Comparison of ENCODE assay signal across 37 cellular contexts in genomic region chr5:151787817-151788216, GRCh38. TPM values are rescaled to one million over a fixed set of nuclear protein-coding genes. Genes with fewer than 3 reads are reported as not detected.
DNase-seq lines count a peak whose midpoint lies in the region; ATAC-seq, FAIRE-seq and TF ChIP-seq lines count a peak whose summit lies in the region.
"Had no signal": no experiment of that assay in that cellular context is flagged by ENCODE, and none has a peak within 500 bp of the region (broad histone marks: within the 10 kb centered on the region; RNA-seq: fewer than 3 reads in every experiment).

No MANE protein-coding gene starts in this region.

- peak overlapping the region; percentile 63 for H3K27ac Mint-ChIP-seq in activated T-cell treated with anti-CD3 and anti-CD28 coated beads, Interleukin-2, amount 50 U/mL, for 24 hours
- peak overlapping the region; percentile 35 for H3K27ac Mint-ChIP-seq in MCF 10A (ENCODE audit: low read depth, unreplicated experiment)
- H3K27ac Mint-ChIP-seq in mesothelial cell of epicardium, result peak overlapping the region; percentile 34
- H3K27ac Mint-ChIP-seq: B cell; CD4-positive, alpha-beta T cell; CD8-positive, alpha-beta T cell had no signal

- intact Hi-C loops in MCF 10A (cut with micrococcal nuclease), result no loop called here
- intact Hi-C loops in breast epithelium (cut with DNase I; ENCODE audit: low total_unique reads), result no loop called here
- intact Hi-C loops in HepG2 (cut with micrococcal nuclease; ENCODE audit: unreplicated experiment), result no loop called here
- intact Hi-C loops in right lobe of liver (cut with DNase I), result no loop called here

- peaks cover 46% of the 10 kb centered on the region for H3K4me1 Mint-ChIP-seq in activated T-cell treated with anti-CD3 and anti-CD28 coated beads, Interleukin-2, amount 50 U/mL, for 24 hours (ENCODE audit: low read depth)
- H3K4me1 Mint-ChIP-seq in MCF 10A (ENCODE audit: insufficient read depth, unreplicated experiment) (peaks cover 17% of the 10 kb centered on the region), mesothelial cell of epicardium (peaks cover 22% of the 10 kb centered on the region)

- 70% methylated on average over 6 of the region's 6 CpGs for WGBS in HepG2 (ENCODE audit: low lambda C conversion rate)
- WGBS in right lobe of liver (ENCODE audit: insufficient coverage, low coverage, low lambda C conversion rate, missing lambda C conversion rate), result 90% methylated on average over 2 of the region's 6 CpGs

- H3K9me3 ChIP-seq in breast epithelium (no peaks in the 10 kb centered on the region), HepG2 (ENCODE audit: low read length) (no peaks in the 10 kb centered on the region), right lobe of liver (no peaks in the 10 kb centered on the region)
- H3K9me3 ChIP-seq: A549; BE2C; BLaER1; BLaER1 treated with 17β-estradiol and CSF1 and Interleukin-3, amounts not matched to agents 10 nM and 100 nM; Caco-2 had no signal

- FAIRE-seq in HepG2 (lab: Jason Lieb, UNC), result no peak
- FAIRE-seq: A204.1, A549, D721Med had no signal

- H3K36me3 ChIP-seq in breast epithelium, result no peaks in the 10 kb centered on the region
- peaks cover 19 to 41% of the 10 kb centered on the region in 2 experiments for H3K36me3 ChIP-seq in HepG2 (replicated peaks in 1 of 2; ENCODE audit: control insufficient read depth in 1 of 2, insufficient read depth in 2 of 2, low read length in 2 of 2)
- peaks cover 6 to 36% (median 17%) of the 10 kb centered on the region in 4 donors for H3K36me3 ChIP-seq in right lobe of liver

- TF ChIP-seq POLR2A in breast epithelium (IDR thresholded peaks at IDR 0.05), result no peak
- no peak for TF ChIP-seq POLR2A in HepG2 (IDR thresholded peaks at IDR 0.05; ENCODE audit: insufficient read depth in 1 of 2, low read depth in 2 of 2, low read length in 2 of 2)
- no peak for TF ChIP-seq POLR2A in right lobe of liver (IDR thresholded peaks at IDR 0.05)

- H3K27me3 Mint-ChIP-seq in activated T-cell treated with anti-CD3 and anti-CD28 coated beads, Interleukin-2, amount 50 U/mL, for 24 hours, result no peaks in the 10 kb centered on the region
- H3K27me3 Mint-ChIP-seq in MCF 10A (ENCODE audit: insufficient read depth, unreplicated experiment) (no peaks in the 10 kb centered on the region), mesothelial cell of epicardium (ENCODE audit: low read depth) (no peaks in the 10 kb centered on the region)
- H3K27me3 Mint-ChIP-seq: B cell; CD4-positive, alpha-beta memory T cell; CD4-positive, alpha-beta T cell; CD4-positive, CD25-positive, alpha-beta regulatory T cell; CD8-positive, alpha-beta memory T cell had no signal

- CTCF ChIA-PET in MCF 10A (lab: Yijun Ruan, JAX), result interaction anchor here (0.6 to 2.3 kb wide), 3 partner anchors 11 to 131 kb away, joined by 3 to 8 read pairs (median 7); no protein-coding TSS in a partner anchor
- CTCF ChIA-PET in HepG2 (lab: Yijun Ruan, JAX; ENCODE audit: low intra/inter-chr PET ratio, low total read pairs), result no interaction called here

- peaks cover 49% of the 10 kb centered on the region for H4K20me1 ChIP-seq in HepG2 (ENCODE audit: insufficient read depth, low read length)

- ATAC-seq in HepG2 (peak; percentile 28; the same call in 1 of the 3 replicates), right lobe of liver (no peak)
- ATAC-seq: A549; CD8-positive, alpha-beta T cell had no signal

- no peak overlapping the region for H3K9ac ChIP-seq in HepG2 (ENCODE audit: insufficient read depth, low read depth, low read length)
- H3K9ac ChIP-seq: BLaER1; BLaER1 treated with 17β-estradiol and CSF1 and Interleukin-3, amounts not matched to agents 10 nM and 100 nM had no signal

- in situ Hi-C loops in HepG2 (cut with HindIII; ENCODE audit: extremely low pct_ligation_motif_present, low pct_unique_long_range_greater_than_20kb), result no loop called here

- no peak overlapping the region for H3K27ac ChIP-seq in breast epithelium
- no peak overlapping the region for H3K27ac ChIP-seq in HepG2 (ENCODE audit: extremely low read length, insufficient read depth, low read length)
- H3K27ac ChIP-seq in right lobe of liver, result no peak overlapping the region
- H3K27ac ChIP-seq: 22Rv1; A549; BLaER1; BLaER1 treated with 17β-estradiol and CSF1 and Interleukin-3, amounts not matched to agents 10 nM and 100 nM; C4-2B had no signal

- BruUV-seq in MCF 10A (replicated peaks; lab: Mats Ljungman, UMichigan) (no TSS peak), HepG2 (replicated peaks; lab: Mats Ljungman, UMichigan) (no TSS peak)

- no peak overlapping the region for H3K4me3 Mint-ChIP-seq in activated T-cell treated with anti-CD3 and anti-CD28 coated beads, Interleukin-2, amount 50 U/mL, for 24 hours
- H3K4me3 Mint-ChIP-seq in MCF 10A (ENCODE audit: unreplicated experiment) (no peak overlapping the region), mesothelial cell of epicardium (no peak overlapping the region)
- H3K4me3 Mint-ChIP-seq: B cell; CD14-positive monocyte; CD4-positive, alpha-beta T cell; CD4-positive, CD25-positive, alpha-beta regulatory T cell; CD8-positive, alpha-beta memory T cell; CD8-positive, alpha-beta T cell had no signal

- no peak overlapping the region for H2AFZ ChIP-seq in HepG2 (ENCODE audit: low read length)

- POLR2A ChIA-PET in MCF 10A (lab: Yijun Ruan, JAX) (interaction anchor here (0.6 to 5.4 kb wide), 4 partner anchors 11 to 209 kb away, joined by 3 to 77 read pairs (median 7); partner anchors contain the start of gene G3BP1), HepG2 (lab: Yijun Ruan, JAX) (interaction anchor here (1.1 to 4.0 kb wide), 2 partner anchors 13 to 16 kb away, joined by 3 to 25 read pairs; partner anchors contain the start of gene G3BP1)

- peaks cover 82% of the 10 kb centered on the region for H3K36me3 Mint-ChIP-seq in activated T-cell treated with anti-CD3 and anti-CD28 coated beads, Interleukin-2, amount 50 U/mL, for 24 hours (ENCODE audit: low read depth)
- H3K36me3 Mint-ChIP-seq in MCF 10A (ENCODE audit: insufficient read depth, unreplicated experiment) (peaks cover 69% of the 10 kb centered on the region), mesothelial cell of epicardium (peaks cover 39% of the 10 kb centered on the region)

- no peaks in the 10 kb centered on the region for H3K9me3 Mint-ChIP-seq in activated T-cell treated with anti-CD3 and anti-CD28 coated beads, Interleukin-2, amount 50 U/mL, for 24 hours
- no peaks in the 10 kb centered on the region for H3K9me3 Mint-ChIP-seq in MCF 10A (ENCODE audit: unreplicated experiment)
- H3K9me3 Mint-ChIP-seq in mesothelial cell of epicardium, result no peaks in the 10 kb centered on the region
- H3K9me3 Mint-ChIP-seq: CD14-positive monocyte; CD4-positive, alpha-beta memory T cell; CD4-positive, alpha-beta T cell; CD4-positive, CD25-positive, alpha-beta regulatory T cell; CD8-positive, alpha-beta memory T cell; CD8-positive, alpha-beta T cell had no signal

- TF ChIP-seq RAD21 in HepG2 (CRISPR knock-in tag; IDR thresholded peaks at IDR 0.05), result no peak

- TF ChIP-seq EP300 in HepG2 (IDR thresholded peaks at IDR 0.05; ENCODE audit: low read depth in 2 of 2, low read length in 2 of 2) (no peak), HepG2 (CRISPR knock-in tag; IDR thresholded peaks at IDR 0.05; ENCODE audit: borderline replicate concordance) (no peak)

- no peaks in the 10 kb centered on the region for H3K27me3 ChIP-seq in breast epithelium
- no peaks in the 10 kb centered on the region for H3K27me3 ChIP-seq in HepG2 (ENCODE audit: control insufficient read depth in 1 of 2, insufficient read depth in 2 of 2, low read length in 2 of 2)
- no peaks in the 10 kb centered on the region for H3K27me3 ChIP-seq in right lobe of liver
- H3K27me3 ChIP-seq: BE2C; BLaER1; BLaER1 treated with 17β-estradiol and CSF1 and Interleukin-3, amounts not matched to agents 10 nM and 100 nM had no signal

- no peak for DNase-seq in activated T-cell treated with anti-CD3 and anti-CD28 coated beads, Interleukin-2, amount 50 U/mL, for 24 hours
- DNase-seq in activated T-cell treated with anti-CD3 and anti-CD28 coated beads for 4 hours, result no peak
- DNase-seq in MCF 10A (ENCODE audit: unreplicated experiment), result no peak
- no peak for DNase-seq in breast epithelium (ENCODE audit: low spot score in 2 of 2)
- no peak for DNase-seq in HepG2 (ENCODE audit: low spot score)
- DNase-seq in right lobe of liver, result no peak
- no peak for DNase-seq in mesothelial cell of epicardium (ENCODE audit: low spot score in 2 of 2, unreplicated experiment in 2 of 2)
- DNase-seq in NCI-H1694 (lab: John Stamatoyannopoulos, UW), result no peak
- DNase-seq: 8988T; ACHN; AML-193; BE2C; C1 segment of cervical spinal cord; Caco-2; Calu3; CD4-positive, alpha-beta memory T cell; CD4-positive, alpha-beta T cell; CD4-positive, CD25-positive, alpha-beta regulatory T cell; CD8-positive, alpha-beta memory T cell; CD8-positive, alpha-beta T cell; COR-L47; DMS 273 treated with DMSO at 0.1 percent for 48 hours; DMS153; DMS53; DMS79; DMS79 treated with DMSO at 0.1 percent for 48 hours; DND-41; EL had no signal

- H3K4me1 ChIP-seq in breast epithelium, result no peaks in the 10 kb centered on the region
- peaks cover 38% of the 10 kb centered on the region for H3K4me1 ChIP-seq in HepG2 (ENCODE audit: insufficient read depth, low read length)
- H3K4me1 ChIP-seq in right lobe of liver, result peaks cover 0 to 8% (median 0%) of the 10 kb centered on the region in 4 donors
- H3K4me1 ChIP-seq: BE2C had no signal

- no peak overlapping the region for H3K4me3 ChIP-seq in breast epithelium
- no peak overlapping the region for H3K4me3 ChIP-seq in HepG2 (replicated peaks in 1 of 3; ENCODE audit: insufficient read depth in 1 of 3, low read depth in 2 of 3, low read length in 3 of 3)
- H3K4me3 ChIP-seq in right lobe of liver, result no peak overlapping the region
- H3K4me3 ChIP-seq: A549; BLaER1; BLaER1 treated with 17β-estradiol and CSF1 and Interleukin-3, amounts not matched to agents 10 nM and 100 nM had no signal

- no peak overlapping the region for H3K4me2 ChIP-seq in HepG2 (ENCODE audit: low read depth, low read length)
- H3K4me2 ChIP-seq: A549; BLaER1; BLaER1 treated with 17β-estradiol and CSF1 and Interleukin-3, amounts not matched to agents 10 nM and 100 nM had no signal

- TF ChIP-seq CTCF in MCF 10A (IDR thresholded peaks at IDR 0.05; ENCODE audit: unreplicated experiment) (no peak), breast epithelium (IDR thresholded peaks at IDR 0.05) (no peak), HepG2 (CRISPR knock-in tag; IDR thresholded peaks at IDR 0.05) (no peak), right lobe of liver (IDR thresholded peaks at IDR 0.05) (no peak), mesothelial cell of epicardium (IDR thresholded peaks at IDR 0.05; ENCODE audit: unreplicated experiment) (no peak)

- peaks cover 79% of the 10 kb centered on the region for H3K79me2 ChIP-seq in HepG2 (ENCODE audit: insufficient read depth, low read length)

RNA-seq across cellular contexts. Expression of gene G3BP1, which starts 16.1 kb away (rescaled TPM):
- total RNA-seq in MCF 10A (2022), result 279 and 282 TPM in 2 replicates
- total RNA-seq in breast epithelium, result 100 to 1,000 TPM in 2 of 3 donors, 10 to 100 TPM in 1; 98.6 to 128 (median 107) TPM
- total RNA-seq in HepG2 (2016; rRNA removed; fragmentation: Illumina TruSeq; extraction: Trizol), result 320 and 517 TPM in 2 replicates
- 41.5 and 44.3 TPM in 2 replicates for total RNA-seq in HepG2 (2016; cell fraction: cytosol; rRNA removed; fragmentation: Illumina TruSeq; extraction: Trizol; ENCODE audit: low read depth)
- 318 and 499 TPM in 2 replicates for total RNA-seq in HepG2 (2016; cell fraction: insoluble cytoplasmic fraction; rRNA removed; fragmentation: Illumina TruSeq; extraction: Trizol)
- 78.5 and 90.0 TPM in 2 replicates for total RNA-seq in HepG2 (2016; cell fraction: membrane; rRNA removed; fragmentation: Illumina TruSeq; extraction: Trizol)
- total RNA-seq in HepG2 (2016; cell fraction: nucleus; rRNA removed; fragmentation: Illumina TruSeq; extraction: Trizol), result 169 and 180 TPM in 2 replicates
- polyA plus RNA-seq in HepG2 (2011; rRNA removed), result 36.7 and 36.8 TPM in 2 replicates
- polyA plus RNA-seq in HepG2 (2011; cell fraction: cytosol; rRNA removed), result 19.1 and 29.1 TPM in 2 replicates
- polyA plus RNA-seq in HepG2 (2011; cell fraction: nucleus; rRNA removed), result 21.7 and 24.8 TPM in 2 replicates
- 69.1 and 93.9 TPM in 2 replicates for polyA plus RNA-seq in HepG2 (2012)
- 10.9 and 11.4 TPM in 2 replicates for polyA plus RNA-seq in HepG2 (2016; cell fraction: cytosol; fragmentation: Illumina TruSeq; extraction: Trizol; ENCODE audit: low read depth)
- 267 and 318 TPM in 2 replicates for polyA plus RNA-seq in HepG2 (2016; cell fraction: insoluble cytoplasmic fraction; fragmentation: Illumina TruSeq; extraction: Trizol; ENCODE audit: low read depth)
- 32.9 and 35.3 TPM in 2 replicates for polyA plus RNA-seq in HepG2 (2016; cell fraction: membrane; fragmentation: Illumina TruSeq; extraction: Trizol; ENCODE audit: low read depth)
- polyA plus RNA-seq in HepG2 (2016; cell fraction: nucleus; fragmentation: Illumina TruSeq; extraction: Trizol; ENCODE audit: insufficient read depth, low read depth), result 110 and 112 TPM in 2 replicates
- polyA minus RNA-seq in HepG2 (2011; rRNA and poly(A)+ RNA removed; ENCODE audit: low replicate concordance), result 119 and 313 TPM in 2 replicates
- polyA minus RNA-seq in HepG2 (2011; cell fraction: cytosol; rRNA and poly(A)+ RNA removed), result 75.4 and 95.6 TPM in 2 replicates
- 143 and 162 TPM in 2 replicates for polyA minus RNA-seq in HepG2 (2011; cell fraction: nucleus; rRNA and poly(A)+ RNA removed)
- 100 to 1,000 TPM in 2 of 6 experiments, 10 to 100 TPM in 4; 63.9 to 107 (median 94.5) TPM for total RNA-seq in right lobe of liver
- 211 to 224 TPM (median 223 TPM) in 3 replicates for total RNA-seq in mesothelial cell of epicardium

RNA-seq across cellular contexts. Expression of gene ATOX1, which starts 29.4 kb away (rescaled TPM):
- total RNA-seq in MCF 10A (2022), result 155 and 168 TPM in 2 replicates
- total RNA-seq in breast epithelium, result 100 to 1,000 TPM; 119 to 138 (median 120) TPM
- 124 and 146 TPM in 2 replicates for total RNA-seq in HepG2 (2016; rRNA removed; fragmentation: Illumina TruSeq; extraction: Trizol)
- total RNA-seq in HepG2 (2016; cell fraction: cytosol; rRNA removed; fragmentation: Illumina TruSeq; extraction: Trizol; ENCODE audit: low read depth), result 55.4 and 83.7 TPM in 2 replicates
- total RNA-seq in HepG2 (2016; cell fraction: insoluble cytoplasmic fraction; rRNA removed; fragmentation: Illumina TruSeq; extraction: Trizol), result 123 and 144 TPM in 2 replicates
- 93.5 and 124 TPM in 2 replicates for total RNA-seq in HepG2 (2016; cell fraction: membrane; rRNA removed; fragmentation: Illumina TruSeq; extraction: Trizol)
- total RNA-seq in HepG2 (2016; cell fraction: nucleus; rRNA removed; fragmentation: Illumina TruSeq; extraction: Trizol), result 49.1 and 52.7 TPM in 2 replicates
- 62.4 and 62.5 TPM in 2 replicates for polyA plus RNA-seq in HepG2 (2011; rRNA removed)
- 113 and 180 TPM in 2 replicates for polyA plus RNA-seq in HepG2 (2011; cell fraction: cytosol; rRNA removed)
- polyA plus RNA-seq in HepG2 (2011; cell fraction: nucleus; rRNA removed), result 35.5 and 39.6 TPM in 2 replicates
- 92.4 and 93.3 TPM in 2 replicates for polyA plus RNA-seq in HepG2 (2012)
- polyA plus RNA-seq in HepG2 (2016; cell fraction: cytosol; fragmentation: Illumina TruSeq; extraction: Trizol; ENCODE audit: low read depth), result 97.4 and 143 TPM in 2 replicates
- polyA plus RNA-seq in HepG2 (2016; cell fraction: insoluble cytoplasmic fraction; fragmentation: Illumina TruSeq; extraction: Trizol; ENCODE audit: low read depth), result 209 and 219 TPM in 2 replicates
- 131 and 173 TPM in 2 replicates for polyA plus RNA-seq in HepG2 (2016; cell fraction: membrane; fragmentation: Illumina TruSeq; extraction: Trizol; ENCODE audit: low read depth)
- 113 and 116 TPM in 2 replicates for polyA plus RNA-seq in HepG2 (2016; cell fraction: nucleus; fragmentation: Illumina TruSeq; extraction: Trizol; ENCODE audit: insufficient read depth, low read depth)
- 66.0 and 83.2 TPM in 2 replicates for polyA minus RNA-seq in HepG2 (2011; rRNA and poly(A)+ RNA removed; ENCODE audit: low replicate concordance)
- polyA minus RNA-seq in HepG2 (2011; cell fraction: cytosol; rRNA and poly(A)+ RNA removed), result 18.4 and 25.2 TPM in 2 replicates
- polyA minus RNA-seq in HepG2 (2011; cell fraction: nucleus; rRNA and poly(A)+ RNA removed), result 18.3 and 24.2 TPM in 2 replicates
- 100 to 1,000 TPM in 3 of 6 experiments, 10 to 100 TPM in 3; 83.1 to 177 (median 96.7) TPM for total RNA-seq in right lobe of liver
- 92.6 to 101 TPM (median 97.1 TPM) in 3 replicates for total RNA-seq in mesothelial cell of epicardium
